In the genomic region with DNA sequence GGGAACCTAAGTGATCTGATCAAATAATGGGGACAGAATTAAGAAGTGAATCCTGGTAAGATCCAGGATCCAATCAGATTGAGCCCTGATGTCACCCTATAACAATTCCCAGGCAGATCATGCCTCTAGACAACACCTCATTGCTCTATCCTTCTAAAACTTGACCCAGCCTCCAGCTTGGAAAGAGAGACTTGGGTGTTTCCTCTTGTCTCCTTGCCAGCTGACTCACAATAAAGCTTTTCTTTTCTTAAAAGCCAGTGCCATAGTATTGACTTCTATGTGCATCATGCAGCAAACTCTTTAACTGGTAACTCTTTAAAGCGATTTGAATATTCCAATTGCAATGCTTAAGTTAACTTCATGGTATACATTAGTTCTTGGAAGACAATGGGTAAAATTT, we compare ENCODE assay signal across 12 cellular contexts.
"Had no signal": no experiment of that assay in that cellular context is flagged by ENCODE, and none has a peak within 500 bp of the region (broad histone marks: within the 10 kb centered on the region; RNA-seq: fewer than 3 reads in every experiment).

No MANE protein-coding gene starts in this region.

- DNase-seq: activated CD4-positive, CD25-positive, alpha-beta regulatory T cell treated with anti-CD3 and anti-CD28 coated beads, Interleukin-2, amount 50 U/mL, for 72 hours; activated naive CD4-positive, alpha-beta T cell treated with Interleukin-2 at 50 U/mL for 16 hours; anterior cingulate cortex; dermis blood vessel endothelial cell; hypothalamus; kidney glomerular epithelial cell; posterior cingulate gyrus; stimulated activated CD4-positive, alpha-beta T cell treated with anti-CD3 and anti-CD28 coated beads, Interleukin-2, amount 100 ng/mL, for 48 hours; thyroid gland had no signal

- H3K4me1 ChIP-seq: right atrium auricular region, thyroid gland had no signal

- H3K4me3 ChIP-seq: right atrium auricular region, thyroid gland had no signal

- ATAC-seq: natural killer cell treated with Interleukin-12 subunit alpha and Interleukin-12 subunit beta and Interleukin-15 and Interleukin-18, amount 100 ng/mL, for 72 hours; stimulated activated memory B cell treated with anti-CD40 and anti-IgM and Interleukin-4, amounts not matched to agents 10 μg/mL and 1 μg/mL and 100 μg/mL, for 72 hours had no signal

- H3K9me3 ChIP-seq: right atrium auricular region, thyroid gland had no signal

- H3K36me3 ChIP-seq: right atrium auricular region, thyroid gland had no signal

- H3K27ac ChIP-seq: right atrium auricular region, thyroid gland had no signal

- H3K27me3 ChIP-seq: right atrium auricular region, thyroid gland had no signal
